ENCODE assay signal across 8 cellular contexts in the genomic region with DNA sequence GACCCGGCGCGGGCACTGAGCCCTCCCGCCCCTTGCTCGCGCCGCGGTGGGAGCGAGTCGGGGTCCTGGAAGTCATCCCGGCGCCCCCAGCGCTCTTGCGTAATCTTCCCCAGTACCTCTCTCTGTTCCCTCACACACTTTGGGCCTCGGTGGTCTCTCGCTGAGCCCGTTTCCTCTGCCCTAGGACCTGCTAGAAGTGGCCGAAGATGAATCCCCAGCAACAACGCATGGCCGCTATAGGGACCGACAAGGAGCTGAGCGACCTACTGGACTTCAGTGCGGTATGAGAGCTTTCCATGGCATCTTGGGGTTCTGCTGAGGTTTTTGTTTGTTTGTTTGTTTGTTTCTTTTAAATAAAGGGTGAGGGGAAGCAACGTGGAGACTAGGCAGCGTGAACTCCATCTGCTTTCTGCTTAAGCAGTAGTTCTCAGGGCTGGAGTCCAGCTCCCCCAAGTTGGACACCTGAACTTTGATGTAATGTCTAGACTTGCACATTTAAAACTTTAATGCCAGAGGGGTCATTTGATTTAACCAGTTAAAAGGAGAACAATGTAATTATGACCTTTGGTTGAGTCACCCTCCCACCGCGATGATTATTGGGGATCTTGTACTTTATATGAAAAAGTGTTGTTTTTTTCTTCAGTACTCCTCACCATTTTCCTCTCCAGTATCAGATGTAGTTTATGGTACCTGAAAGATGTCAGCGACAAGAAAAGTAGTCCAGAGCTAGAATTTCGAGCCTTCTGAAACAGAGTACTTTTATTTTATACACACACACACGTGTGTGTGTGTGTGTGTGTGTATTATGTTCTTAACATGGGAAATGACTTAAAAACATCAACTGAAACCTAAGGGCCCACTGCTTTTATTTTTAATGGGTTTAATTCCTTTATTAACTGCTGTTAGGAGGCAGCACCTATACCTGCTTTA.
A peak's percentile ranks its signal among the peaks of the same experiment; 100 is the strongest.
DNase-seq lines count a peak whose midpoint lies in the region; ATAC-seq and TF ChIP-seq lines count a peak whose summit lies in the region.

No MANE protein-coding gene starts in this region.

- no peaks in the 10 kb centered on the region for H3K27me3 ChIP-seq in parathyroid adenoma (ENCODE audit: control insufficient read depth, insufficient read depth, low read length)

- H3K4me3 ChIP-seq in parathyroid adenoma (ENCODE audit: low read depth, low read length), result peak overlapping the region; percentile 90

- H3K36me3 ChIP-seq in parathyroid adenoma (ENCODE audit: control insufficient read depth, insufficient read depth, low read length), result no peaks in the 10 kb centered on the region

- H3K4me1 ChIP-seq in parathyroid adenoma, result no peaks in the 10 kb centered on the region

- H3K4me3 Mint-ChIP-seq in activated naive CD4-positive, alpha-beta T cell treated with anti-CD3 and anti-CD28 coated beads, Interleukin-2, amount 50 U/mL, for 24 hours, result peak overlapping the region; percentile 93

- H3K27ac ChIP-seq in parathyroid adenoma, result peak overlapping the region; percentile 42

- H2AFZ ChIP-seq in parathyroid adenoma, result peak overlapping the region; percentile 61

- peaks cover 2% of the 10 kb centered on the region for H3K79me2 ChIP-seq in parathyroid adenoma

- peak overlapping the region; percentile 88 for H3K27ac Mint-ChIP-seq in activated naive CD4-positive, alpha-beta T cell treated with anti-CD3 and anti-CD28 coated beads, Interleukin-2, amount 50 U/mL, for 24 hours

- no peak overlapping the region for H3K9ac ChIP-seq in parathyroid adenoma

- no peak for TF ChIP-seq CTCF in parathyroid adenoma (IDR thresholded peaks at IDR 0.05)

- H3K27me3 Mint-ChIP-seq in activated naive CD4-positive, alpha-beta T cell treated with anti-CD3 and anti-CD28 coated beads, Interleukin-2, amount 50 U/mL, for 24 hours, result no peaks in the 10 kb centered on the region

- H3K9me3 ChIP-seq in parathyroid adenoma (ENCODE audit: control insufficient read depth, low read length), result no peaks in the 10 kb centered on the region

- H3K36me3 Mint-ChIP-seq in activated naive CD4-positive, alpha-beta T cell treated with anti-CD3 and anti-CD28 coated beads, Interleukin-2, amount 50 U/mL, for 24 hours, result peaks cover 9% of the 10 kb centered on the region

- H3K9me3 Mint-ChIP-seq in activated naive CD4-positive, alpha-beta T cell treated with anti-CD3 and anti-CD28 coated beads, Interleukin-2, amount 50 U/mL, for 24 hours, result no peaks in the 10 kb centered on the region

- peak overlapping the region; percentile 90 for H3K4me2 ChIP-seq in parathyroid adenoma (ENCODE audit: low read length)

- intact Hi-C loops in head of caudate nucleus (cut with DNase I), result loop anchor here (5.0 to 10.0 kb wide), 3 partner anchors 188 to 295 kb away; a partner anchor contains a TSS

- H3K4me1 Mint-ChIP-seq in activated naive CD4-positive, alpha-beta T cell treated with anti-CD3 and anti-CD28 coated beads, Interleukin-2, amount 50 U/mL, for 24 hours, result peaks cover 63% of the 10 kb centered on the region

- DNase-seq in DMS79 treated with DMSO at 0.1 percent for 48 hours (lab: John Stamatoyannopoulos, UW) (peak; percentile 7), DMS79 (lab: John Stamatoyannopoulos, UW) (no peak), NCI-H526 treated with DMSO at 0.1 percent for 48 hours (lab: John Stamatoyannopoulos, UW) (peak; percentile 71), head of caudate nucleus (peak in 31 of 42 donors; percentile 5 to 67 (median 30))

- ATAC-seq in HG02588 (IDR thresholded peaks at IDR 0.05; ENCODE audit: unreplicated experiment), result peak; percentile 7
- no peak for ATAC-seq in HG03025 (IDR thresholded peaks at IDR 0.05; ENCODE audit: low FRiP score, unreplicated experiment)
